Comparison of ENCODE assay signal across 8 cellular contexts in the genomic region with DNA sequence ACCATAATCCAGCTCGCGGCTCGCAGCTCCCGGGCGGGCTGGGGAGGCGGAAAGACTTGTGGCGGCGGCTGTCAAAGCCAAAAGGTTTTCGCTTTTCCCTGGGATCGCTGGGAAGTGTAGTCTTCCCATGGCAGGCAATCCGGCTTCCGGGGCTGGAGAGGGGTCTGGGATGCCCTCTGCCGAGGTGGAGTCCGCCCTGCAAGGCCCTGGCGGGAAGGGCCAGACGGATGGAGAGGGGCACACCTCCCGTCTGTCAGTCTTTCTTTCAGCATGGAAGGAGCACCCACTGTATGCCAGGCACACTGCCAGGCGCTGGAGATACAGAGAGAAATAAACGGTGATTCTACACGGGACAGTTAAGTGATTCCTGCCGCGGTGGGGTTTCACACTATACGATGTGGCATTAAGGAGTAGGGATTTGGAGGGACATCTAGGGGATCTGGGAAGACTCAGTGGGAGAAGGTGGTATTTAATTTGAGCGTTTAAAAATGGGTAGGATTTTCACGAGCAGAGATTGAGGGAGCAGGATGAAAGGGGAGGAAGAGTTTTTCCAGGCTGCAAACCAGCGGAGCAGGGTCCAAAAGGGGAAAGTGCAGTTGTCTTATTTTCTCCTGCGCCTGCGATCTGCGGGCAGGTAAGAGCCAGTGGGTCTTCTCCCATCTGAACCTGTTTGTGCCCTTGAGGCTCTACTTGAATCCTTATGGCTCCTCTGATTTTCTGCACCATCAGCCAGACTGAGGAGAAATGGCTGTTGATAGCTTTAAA. TPM values are rescaled to one million over a fixed set of nuclear protein-coding genes. Genes with fewer than 3 reads are reported as not detected.
DNase-seq lines count a peak whose midpoint lies in the region; ATAC-seq, FAIRE-seq and TF ChIP-seq lines count a peak whose summit lies in the region.

A gene (minus strand): TSS at position 60 of the 765 bp plus-strand sequence. CDS start 461 bp downstream, outside the sequence.

- H2AFZ ChIP-seq in PC-3 (ENCODE audit: low read length), result peak within 1 kb of the TSS; percentile 100
- no peak within 1 kb of the TSS for H2AFZ ChIP-seq in K562 (ENCODE audit: low read depth, low read length)
- H2AFZ ChIP-seq in parathyroid adenoma, result peak within 1 kb of the TSS; percentile 89

- BruUV-seq in PC-3 (replicated peaks; lab: Mats Ljungman, UMichigan) (no TSS peak), K562 (replicated peaks; lab: Mats Ljungman, UMichigan) (no TSS peak)

- H3K9me1 ChIP-seq in K562 (ENCODE audit: control insufficient read depth, insufficient read depth, low read length), result no peaks in the 10 kb centered on the region

- H3K9me2 ChIP-seq in PC-3 (replicated peaks; ENCODE audit: low read length), result no peaks in the 10 kb centered on the region

- H3K9ac ChIP-seq in HUES48 (ENCODE audit: low read depth, low read length), result no peak within 1 kb of the TSS
- peak within 1 kb of the TSS; percentile 54 for H3K9ac ChIP-seq in PC-3 (ENCODE audit: low read length)
- H3K9ac ChIP-seq in K562 (ENCODE audit: insufficient read depth in 1 of 2, low read depth in 2 of 2, low read length in 2 of 2), result no peak within 1 kb of the TSS
- H3K9ac ChIP-seq in parathyroid adenoma, result peak within 1 kb of the TSS; percentile 46

- in situ Hi-C loops in K562 (cut with MboI), result no loop called here

- H3K9me3 ChIP-seq in HUES48 (ENCODE audit: control insufficient read depth, insufficient read depth, low read length) (no peaks in the 10 kb centered on the region), PC-3 (ENCODE audit: low read length) (no peaks in the 10 kb centered on the region), K562 (replicated peaks; ENCODE audit: control insufficient read depth, insufficient read depth, low read depth, low read length) (no peaks in the 10 kb centered on the region), parathyroid adenoma (ENCODE audit: control insufficient read depth, low read length) (no peaks in the 10 kb centered on the region)

- ATAC-seq in PC-3, result peak; percentile 96
- ATAC-seq in K562, result no peak
- ATAC-seq in HG03521 (IDR thresholded peaks at IDR 0.05; ENCODE audit: unreplicated experiment), result no peak
- ATAC-seq in GM21447 (IDR thresholded peaks at IDR 0.05; ENCODE audit: unreplicated experiment), result no peak

- CTCF ChIA-PET in PC-3 (lab: Charles Lee) (interaction anchor here (1.1 kb wide), 1 partner anchor 12 kb away, joined by 3 read pairs; no protein-coding TSS in a partner anchor), K562 (lab: Yijun Ruan, JAX; ENCODE audit: low intra/inter-chr PET ratio) (no interaction called here)

- H3K27me3 ChIP-seq in HUES48 (ENCODE audit: control insufficient read depth, insufficient read depth, low read length) (0 out of 2 replicates have a peak, but pooled peaks cover 2% of the 10 kb centered on the region), PC-3 (ENCODE audit: low read length) (no peaks in the 10 kb centered on the region), K562 (ENCODE audit: control insufficient read depth in 2 of 2, insufficient read depth in 2 of 2, low read length in 2 of 2) (peaks cover 6 to 28% of the 10 kb centered on the region in 2 experiments; a peak in 4 of 5 replicates), parathyroid adenoma (ENCODE audit: control insufficient read depth, insufficient read depth, low read length) (no peaks in the 10 kb centered on the region)

- WGBS in K562 (ENCODE audit: insufficient coverage, low coverage, missing lambda C conversion rate), result 41% methylated on average over 27 of the region's 29 CpGs

- H3K4me1 ChIP-seq in HUES48 (ENCODE audit: control insufficient read depth, insufficient read depth, low read length), result peaks cover 7% of the 10 kb centered on the region; the same call in 1 of the 2 replicates
- H3K4me1 ChIP-seq in PC-3 (ENCODE audit: insufficient read depth, low read length), result peaks cover 20% of the 10 kb centered on the region
- peaks cover 0 to 19% of the 10 kb centered on the region in 2 experiments; a peak in 2 of 5 replicates for H3K4me1 ChIP-seq in K562 (replicated peaks in 1 of 2; ENCODE audit: control insufficient read depth in 2 of 2, insufficient read depth in 2 of 2, low read length in 2 of 2)
- H3K4me1 ChIP-seq in parathyroid adenoma, result peaks cover 6% of the 10 kb centered on the region

- H3K27ac ChIP-seq in HUES48 (ENCODE audit: low read depth, low read length), result no peak within 1 kb of the TSS
- no peak within 1 kb of the TSS for H3K27ac ChIP-seq in PC-3 (ENCODE audit: low read length)
- H3K27ac ChIP-seq in K562 (ENCODE audit: extremely low read depth, low read depth, low read length), result no peak within 1 kb of the TSS
- peak within 1 kb of the TSS; percentile 32 for H3K27ac ChIP-seq in parathyroid adenoma

- POLR2A ChIA-PET in PC-3 (lab: Charles Lee; ENCODE audit: unreplicated experiment), result interaction anchor here (1.7 kb wide), 1 partner anchor 12 kb away, joined by 4 read pairs; a partner anchor contains a TSS
- POLR2A ChIA-PET in K562 (lab: Yijun Ruan, JAX), result interaction anchor here (0.9 to 2.9 kb wide), 2 partner anchors 11 kb away, joined by 3 to 8 read pairs; a partner anchor contains a TSS

- intact Hi-C loops in PC-3 (cut with micrococcal nuclease) (loop anchor here (1.0 kb wide), 3 partner anchors 35 to 83 kb away; no protein-coding TSS in a partner anchor), K562 (cut with micrococcal nuclease) (no loop called here)

- no peak for TF ChIP-seq RAD21 in K562 (CRISPR knock-in tag; conservative IDR thresholded peaks at IDR 0.05 in 1 of 2, IDR thresholded peaks at IDR 0.05 in 1 of 2)

- DNase-seq in COR-L47 (lab: John Stamatoyannopoulos, UW), result peak; percentile 81
- peak; percentile 91 for DNase-seq in PC-3
- DNase-seq in K562 (ENCODE audit: extremely low read depth in 1 of 4, low spot score in 3 of 4), result no peak
- DNase-seq in hepatic stellate cell (ENCODE audit: low spot score), result peak; percentile 91

- no peak for FAIRE-seq in K562 (lab: Jason Lieb, UNC)

- TF ChIP-seq CTCF in PC-3 (conservative IDR thresholded peaks at IDR 0.05; ENCODE audit: low read depth, low read length), result peak; percentile 61
- TF ChIP-seq CTCF in K562 (IDR thresholded peaks at IDR 0.05 in 2 of 3, conservative IDR thresholded peaks at IDR 0.05 in 1 of 3; ENCODE audit: insufficient read depth in 2 of 3, low read depth in 1 of 3, low read length in 3 of 3), result no peak
- peak; percentile 14 for TF ChIP-seq CTCF in parathyroid adenoma (IDR thresholded peaks at IDR 0.05)

- H3K4me2 ChIP-seq in PC-3 (ENCODE audit: low read length) (peak within 1 kb of the TSS; percentile 98), K562 (ENCODE audit: insufficient read depth, low read length) (no peak within 1 kb of the TSS), parathyroid adenoma (ENCODE audit: low read length) (peak within 1 kb of the TSS; percentile 83)

- TF ChIP-seq POLR2A in K562 (conservative IDR thresholded peaks at IDR 0.05), result no peak

- no peak for TF ChIP-seq EP300 in K562 (IDR thresholded peaks at IDR 0.05; ENCODE audit: low read length)

- H3K36me3 ChIP-seq in HUES48 (ENCODE audit: control insufficient read depth, insufficient read depth, low read length) (no peaks in the 10 kb centered on the region), PC-3 (ENCODE audit: low read depth, low read length) (no peaks in the 10 kb centered on the region), K562 (ENCODE audit: control insufficient read depth, insufficient read depth, low read length) (no peaks in the 10 kb centered on the region), parathyroid adenoma (ENCODE audit: control insufficient read depth, insufficient read depth, low read length) (no peaks in the 10 kb centered on the region)

- no peaks in the 10 kb centered on the region for H3F3A ChIP-seq in PC-3 (ENCODE audit: low read length, unreplicated experiment)

- H4K20me1 ChIP-seq in PC-3 (ENCODE audit: low read length) (no peaks in the 10 kb centered on the region), K562 (replicated peaks; ENCODE audit: control insufficient read depth, insufficient read depth, low read length) (0 out of 2 replicates have a peak, but pooled peaks cover 4% of the 10 kb centered on the region)

- H3K79me2 ChIP-seq in PC-3 (ENCODE audit: low read length) (no peaks in the 10 kb centered on the region), K562 (ENCODE audit: control insufficient read depth, insufficient read depth, low read length) (no peaks in the 10 kb centered on the region), parathyroid adenoma (no peaks in the 10 kb centered on the region)

- H3K4me3 ChIP-seq in HUES48 (ENCODE audit: low read depth, low read length), result peak within 1 kb of the TSS; percentile 72
- peak within 1 kb of the TSS; percentile 85 for H3K4me3 ChIP-seq in PC-3 (ENCODE audit: low read length)
- H3K4me3 ChIP-seq in K562, result no peak within 1 kb of the TSS
- H3K4me3 ChIP-seq in parathyroid adenoma (ENCODE audit: low read depth, low read length), result peak within 1 kb of the TSS; percentile 57

RNA-seq across cellular contexts. Expression of the gene that starts here (rescaled TPM):
- total RNA-seq in PC-3 (2014; rRNA removed) (16.8 and 27.7 TPM in 2 replicates), K562 (2014; rRNA removed) (not detected in 2 replicates), K562 (2014; rRNA removed; fragmentation: Illumina TruSeq; extraction: Trizol) (not detected in 2 replicates), K562 (2015; rRNA removed; fragmentation: Illumina TruSeq; extraction: Trizol) (not detected in 2 replicates), K562 (2021) (0.18 and 0.29 TPM in 2 replicates)
- total RNA-seq in K562 (2011; cell fraction: chromatin; rRNA removed; ENCODE audit: low replicate concordance), result not detected in 2 replicates
- 0.13 TPM in 1 of 2 replicates, not detected in the other for total RNA-seq in K562 (2011; cell fraction: nucleolus; rRNA removed)
- total RNA-seq in K562 (2011; cell fraction: nucleoplasm; rRNA removed), result not detected in 2 replicates
- polyA plus RNA-seq in K562 (2011; rRNA removed) (0.01 and 0.09 TPM in 2 replicates), K562 (2014; fragmentation: Illumina TruSeq; extraction: Trizol) (not detected in 2 replicates), K562 (2014; fragmentation: Nextera tagmentation; extraction: Ambion mirVana) (under 1 TPM; 0.14 to 0.25 TPM), K562 (2014; rRNA removed) (not detected in 2 replicates)
- 0.12 TPM in 1 of 2 replicates, not detected in the other for polyA plus RNA-seq in K562 (2011; cell fraction: cytosol; rRNA removed)
- 0.11 TPM in 1 of 2 replicates, not detected in the other for polyA plus RNA-seq in K562 (2011; cell fraction: nucleus; rRNA removed)
- polyA plus RNA-seq in K562 (2012), result 0.96 and 1.2 TPM in 2 replicates
- not detected in 2 replicates for polyA minus RNA-seq in K562 (2011; rRNA and poly(A)+ RNA removed)
- polyA minus RNA-seq in K562 (2011; cell fraction: cytosol; rRNA and poly(A)+ RNA removed), result not detected in 2 replicates
- polyA minus RNA-seq in K562 (2011; cell fraction: nucleus; rRNA and poly(A)+ RNA removed), result under 0.01 and 0.11 TPM in 2 replicates

Comparison
In these comparisons a context has a peak if more than half of its experiments do, and no peak if none do; other contexts are left out.
1. RNA of the gene that starts here (total RNA-seq): 16.8 to 27.7 TPM in PC-3; 0.13 to 0.29 TPM in K562; every median in the first group is over 10 times any median in the second.
2. DNase-seq: peak in COR-L47 (single experiment), PC-3 (single experiment) and hepatic stellate cell (single experiment); none in K562 (0 of 4).
3. H3K9ac ChIP-seq: peak in PC-3 (single experiment) and parathyroid adenoma (single experiment); none in HUES48 (single experiment) and K562 (0 of 2).
4. CTCF ChIP-seq: peak in PC-3 (single experiment) and parathyroid adenoma (single experiment); none in K562 (0 of 3).